ENCODE assay signal across 1 cellular context in the genomic region with DNA sequence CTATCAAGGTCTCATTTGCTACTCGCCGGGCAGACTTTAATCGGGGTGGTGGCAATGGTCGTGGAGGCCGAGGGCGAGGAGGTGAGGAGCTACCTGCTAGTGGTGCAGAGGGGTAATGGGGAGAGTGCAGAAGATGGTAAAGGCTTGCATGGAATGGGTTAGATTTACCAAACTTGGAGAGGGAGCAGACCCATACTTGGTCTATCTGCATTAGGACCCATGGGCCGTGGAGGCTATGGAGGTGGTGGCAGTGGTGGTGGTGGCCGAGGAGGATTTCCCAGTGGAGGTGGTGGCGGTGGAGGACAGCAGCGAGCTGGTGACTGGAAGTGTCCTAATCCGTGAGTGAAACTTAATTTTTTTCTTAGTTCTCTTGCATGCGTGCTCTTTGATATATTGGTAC.
TF ChIP-seq lines count a peak whose summit lies in the region.

No MANE protein-coding gene starts in this region.

TF ChIP-seq in H1, 55 proteins besides CTCF, POLR2A, EP300 and RAD21:
- peak; percentile 88 for TF ChIP-seq POLR2AphosphoS5 (IDR thresholded peaks at IDR 0.05; ENCODE audit: low read depth, low read length)
- TF ChIP-seq TAF1 (IDR thresholded peaks at IDR 0.05; ENCODE audit: low read depth, low read length): no peak
TF ChIP-seq in H1: peak in this region for 1.
